In genomic region chr5:134490925-134491271, GRCh38 we compare ENCODE assay signal across 15 cellular contexts. TPM values are rescaled to one million over a fixed set of nuclear protein-coding genes. Genes with fewer than 3 reads are reported as not detected.
A peak's percentile ranks its signal among the peaks of the same experiment; 100 is the strongest.
DNase-seq lines count a peak whose midpoint lies in the region; ATAC-seq and TF ChIP-seq lines count a peak whose summit lies in the region.
"Had no signal": no experiment of that assay in that cellular context is flagged by ENCODE, and none has a peak within 500 bp of the region (broad histone marks: within the 10 kb centered on the region; RNA-seq: fewer than 3 reads in every experiment).

No MANE protein-coding gene starts in this region.

- TF ChIP-seq POLR2A in stomach (IDR thresholded peaks at IDR 0.05), result no peak

- 85 to 91% (median 87%) methylated on average over 8 of the region's 8 CpGs for WGBS in stomach, 5 donors

- H3K4me3 ChIP-seq in stomach, result no peak overlapping the region
- no peak overlapping the region for H3K4me3 ChIP-seq in Karpas-422 (ENCODE audit: low read length)
- H3K4me3 ChIP-seq: BLaER1, GM23338 had no signal

- intact Hi-C loops in stomach (cut with DNase I; ENCODE audit: low total_unique reads), result no loop called here

- no peak overlapping the region for H3K9ac ChIP-seq in Karpas-422 (ENCODE audit: low read length)
- H3K9ac ChIP-seq: BLaER1 had no signal

- H3K27me3 ChIP-seq in stomach (no peaks in the 10 kb centered on the region), Karpas-422 (ENCODE audit: low read length) (no peaks in the 10 kb centered on the region)
- H3K27me3 ChIP-seq: BLaER1 had no signal

- no peaks in the 10 kb centered on the region for H4K20me1 ChIP-seq in Karpas-422 (ENCODE audit: insufficient read depth, low read depth, low read length)
- H4K20me1 ChIP-seq: BLaER1 had no signal

- TF ChIP-seq EP300 in stomach (IDR thresholded peaks at IDR 0.05), result no peak

- no peak for TF ChIP-seq CTCF in stomach (IDR thresholded peaks at IDR 0.05)

- no peaks in the 10 kb centered on the region for H3K36me3 ChIP-seq in stomach
- no peaks in the 10 kb centered on the region for H3K36me3 ChIP-seq in Karpas-422 (ENCODE audit: insufficient read depth, low read length)
- H3K36me3 ChIP-seq: BLaER1 had no signal

- H3K4me2 ChIP-seq in Karpas-422 (ENCODE audit: low read depth, low read length, poor library complexity, severe bottlenecking), result no peak overlapping the region
- H3K4me2 ChIP-seq: BLaER1, GM23338 had no signal

- H3K9me2 ChIP-seq in Karpas-422 (replicated peaks; ENCODE audit: insufficient read depth, low read length), result no peaks in the 10 kb centered on the region

- no peak overlapping the region for H2AFZ ChIP-seq in Karpas-422 (ENCODE audit: low read length)
- H2AFZ ChIP-seq: GM23338 had no signal

- H3K9me3 ChIP-seq in stomach, result no peaks in the 10 kb centered on the region
- H3K9me3 ChIP-seq in Karpas-422 (ENCODE audit: low read length), result no peaks in the 10 kb centered on the region
- H3K9me3 ChIP-seq: BLaER1 had no signal

- ATAC-seq in HG02852 (IDR thresholded peaks at IDR 0.05; ENCODE audit: unreplicated experiment) (no peak), HG02571 (IDR thresholded peaks at IDR 0.05; ENCODE audit: unreplicated experiment) (no peak)
- ATAC-seq: CD8-positive, alpha-beta T cell had no signal

- DNase-seq in activated effector memory CD4-positive, alpha-beta T cell treated with anti-CD3 and anti-CD28 coated beads, Interleukin-2, amount 50 U/mL, for 16 hours, result peak; percentile 34
- DNase-seq in activated effector memory CD4-positive, alpha-beta T cell treated with Interleukin-2 at 50 U/mL for 16 hours, result no peak
- DNase-seq in islet precursor cell, result peak; percentile 16
- peak; percentile 9 for DNase-seq in stomach
- DNase-seq in Karpas-422, result no peak
- DNase-seq: 8988T; Calu3; CD8-positive, alpha-beta T cell; DMS79 treated with DMSO at 0.1 percent for 48 hours; GF-D8; HCEC 1CT had no signal

- H3K4me1 ChIP-seq in stomach (no peaks in the 10 kb centered on the region), Karpas-422 (ENCODE audit: low read length) (no peaks in the 10 kb centered on the region)

- H3K79me2 ChIP-seq in Karpas-422 (ENCODE audit: low read length), result no peaks in the 10 kb centered on the region

- H3K27ac ChIP-seq in stomach (no peak overlapping the region), Karpas-422 (ENCODE audit: low read length) (no peak overlapping the region)
- H3K27ac ChIP-seq: BLaER1 had no signal

RNA-seq across cellular contexts. Expression of gene JADE2, which starts 34.6 kb away (rescaled TPM):
- 100 to 1,000 TPM in 1 of 5 donors, 10 to 100 TPM in 4; 16.7 to 109 (median 47.3) TPM for total RNA-seq in stomach
- polyA plus RNA-seq in stomach, result 10 to 100 TPM in 1 of 3 donors, 1 to 10 TPM in 2; 6.2 to 13.0 (median 6.6) TPM
- 82.1 and 139 TPM in 2 replicates for total RNA-seq in Karpas-422 (2014; rRNA removed; shearing (Covaris generic); ENCODE audit: low replicate concordance)

Comparison
In these comparisons a context has a peak if more than half of its experiments do, and no peak if none do; other contexts are left out.
1. DNase-seq: peak in activated effector memory CD4-positive, alpha-beta T cell treated with anti-CD3 and anti-CD28 coated beads, Interleukin-2, amount 50 U/mL, for 16 hours (single experiment), islet precursor cell (single experiment) and stomach (single experiment); none in activated effector memory CD4-positive, alpha-beta T cell treated with Interleukin-2 at 50 U/mL for 16 hours (single experiment) and Karpas-422 (single experiment).